Comparison of ENCODE assay signal across 29 cellular contexts in the genomic region with DNA sequence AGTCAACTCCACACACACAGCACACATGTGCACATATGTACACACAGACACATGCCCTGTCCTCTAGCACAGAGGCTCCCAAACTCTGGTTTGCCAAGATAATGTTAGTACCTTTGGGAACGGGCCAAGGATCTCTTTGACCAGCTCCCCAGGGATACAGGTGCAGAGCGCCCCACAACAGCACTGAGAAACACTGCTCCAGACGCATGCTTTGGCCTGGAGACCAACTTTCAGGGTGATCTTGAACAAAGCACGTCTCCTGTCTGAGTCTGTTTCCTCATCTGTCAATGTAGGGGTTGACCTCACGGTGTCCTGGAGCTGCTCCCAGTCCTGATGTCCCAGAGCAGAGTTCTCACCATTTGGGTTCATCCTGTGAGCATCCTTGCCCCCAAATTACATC. TPM values are rescaled to one million over a fixed set of nuclear protein-coding genes. Genes with fewer than 3 reads are reported as not detected.
"Had no signal": no experiment of that assay in that cellular context is flagged by ENCODE, and none has a peak within 500 bp of the region (broad histone marks: within the 10 kb centered on the region; RNA-seq: fewer than 3 reads in every experiment).

No MANE protein-coding gene starts in this region.

- H3K4me3 ChIP-seq: adrenal gland, Peyer's patch had no signal

- H3K36me3 Mint-ChIP-seq: activated CD8-positive, alpha-beta memory T cell treated with anti-CD3 and anti-CD28 coated beads, Interleukin-2, amount 10 ng/mL, durations not matched to agents 7 days and 5 days; activated naive CD8-positive, alpha-beta T cell treated with anti-CD3 and anti-CD28 coated beads, Interleukin-2, amount 10 ng/mL, durations not matched to agents 7 days and 5 days had no signal

- H3K9me3 ChIP-seq: adrenal gland, Peyer's patch had no signal

- H3K9me3 Mint-ChIP-seq: activated B cell treated with CpG ODN at 0.5 μM for 24 hours; activated CD4-positive, alpha-beta T cell treated with anti-CD3 and anti-CD28 coated beads, Interleukin-2, amount 10 ng/mL, durations not matched to agents 24 days and 14 days; activated naive CD8-positive, alpha-beta T cell treated with anti-CD3 and anti-CD28 coated beads, Interleukin-2, amount 10 ng/mL, durations not matched to agents 7 days and 5 days; activated T-helper 17 cell treated with anti-CD3 and anti-CD28 coated beads, Interleukin-2, amount 50 U/mL, for 72 hours; T-helper 1 cell treated with Interleukin-12 subunit alpha and Interleukin-12 subunit beta and Interleukin-4 antibody, amounts not matched to agents 30 μg/mL and 1 μg/mL, for 36 hours had no signal

- H3K27ac ChIP-seq: adrenal gland, Peyer's patch, RWPE1 had no signal

- H3K27me3 ChIP-seq: adrenal gland, Peyer's patch had no signal

- H3K4me3 Mint-ChIP-seq: activated B cell treated with CpG ODN at 0.5 μM for 24 hours; activated CD4-positive, alpha-beta T cell treated with anti-CD3 and anti-CD28 coated beads, Interleukin-2, amount 10 ng/mL, durations not matched to agents 24 days and 14 days; activated CD8-positive, alpha-beta memory T cell treated with anti-CD3 and anti-CD28 coated beads, Interleukin-2, amount 10 ng/mL, durations not matched to agents 7 days and 5 days; activated naive CD8-positive, alpha-beta T cell treated with anti-CD3 and anti-CD28 coated beads, Interleukin-2, amount 10 ng/mL, durations not matched to agents 7 days and 5 days; activated T-helper 17 cell treated with anti-CD3 and anti-CD28 coated beads, Interleukin-2, amount 50 U/mL, for 72 hours; T-helper 1 cell treated with Interleukin-12 subunit alpha and Interleukin-12 subunit beta and Interleukin-4 antibody, amounts not matched to agents 30 μg/mL and 1 μg/mL, for 36 hours had no signal

- H3K27me3 Mint-ChIP-seq: activated B cell treated with CpG ODN at 0.5 μM for 24 hours; activated CD8-positive, alpha-beta memory T cell treated with anti-CD3 and anti-CD28 coated beads, Interleukin-2, amount 10 ng/mL, durations not matched to agents 7 days and 5 days; activated T-helper 17 cell treated with anti-CD3 and anti-CD28 coated beads, Interleukin-2, amount 50 U/mL, for 72 hours had no signal

- H3K4me1 Mint-ChIP-seq: activated CD4-positive, alpha-beta T cell treated with anti-CD3 and anti-CD28 coated beads, Interleukin-2, amount 10 ng/mL, durations not matched to agents 24 days and 14 days; activated T-helper 17 cell treated with anti-CD3 and anti-CD28 coated beads, Interleukin-2, amount 50 U/mL, for 72 hours had no signal

- H3K36me3 ChIP-seq: adrenal gland, Peyer's patch had no signal

- ATAC-seq: activated CD8-positive, alpha-beta memory T cell treated with anti-CD3 and anti-CD28 coated beads, Interleukin-2, amount 10 ng/mL, durations not matched to agents 7 days and 5 days; activated T-helper 17 cell treated with anti-CD3 and anti-CD28 coated beads, Interleukin-2, amount 50 U/mL, for 72 hours had no signal

- H3K27ac Mint-ChIP-seq: activated B cell treated with CpG ODN at 0.5 μM for 24 hours; activated CD4-positive, alpha-beta T cell treated with anti-CD3 and anti-CD28 coated beads, Interleukin-2, amount 10 ng/mL, durations not matched to agents 24 days and 14 days; activated CD8-positive, alpha-beta memory T cell treated with anti-CD3 and anti-CD28 coated beads, Interleukin-2, amount 10 ng/mL, durations not matched to agents 7 days and 5 days; activated naive CD8-positive, alpha-beta T cell treated with anti-CD3 and anti-CD28 coated beads, Interleukin-2, amount 10 ng/mL, durations not matched to agents 7 days and 5 days; activated T-helper 17 cell treated with anti-CD3 and anti-CD28 coated beads, Interleukin-2, amount 50 U/mL, for 72 hours; T-helper 1 cell treated with Interleukin-12 subunit alpha and Interleukin-12 subunit beta and Interleukin-4 antibody, amounts not matched to agents 30 μg/mL and 1 μg/mL, for 36 hours had no signal

- DNase-seq: activated B cell treated with CpG ODN at 0.5 μM for 24 hours; activated CD4-positive, alpha-beta T cell treated with anti-CD3 and anti-CD28 coated beads for 1 hour; activated CD4-positive, alpha-beta T cell treated with anti-CD3 and anti-CD28 coated beads, Interleukin-2, amount 10 ng/mL, durations not matched to agents 24 days and 14 days; activated CD4-positive, alpha-beta T cell treated with anti-CD3 and anti-CD28 coated beads, Interleukin-2, amount 50 U/mL, for 48 hours; activated CD8-positive, alpha-beta memory T cell treated with anti-CD3 and anti-CD28 coated beads, Interleukin-2, amount 10 ng/mL, durations not matched to agents 7 days and 5 days; activated naive CD4-positive, alpha-beta T cell treated with anti-CD3 and anti-CD28 coated beads, Interleukin-2, amount 50 U/mL, for 16 hours; activated naive CD8-positive, alpha-beta T cell treated with anti-CD3 and anti-CD28 coated beads, Interleukin-2, amount 10 ng/mL, durations not matched to agents 7 days and 5 days; activated T-cell treated with anti-CD3 and anti-CD28 coated beads for 4 hours; activated T-cell treated with anti-CD3 and anti-CD28 coated beads, Interleukin-2, amount 50 U/mL, for 48 hours; adrenal gland; anterior cingulate cortex; caudate nucleus; Kasumi-1; KBM-7; NCI-H1417; NCI-H2029; NCI-H2107; NCI-H2171 treated with DMSO at 0.1 percent for 48 hours; NCI-H226; NCI-H510A treated with DMSO at 0.1 percent for 48 hours; NCI-H69; NK-92 treated with Interleukin-12 subunit alpha and Interleukin-12 subunit beta, amount 100 ng/mL, for 24 hours; SHP77 treated with DMSO at 0.1 percent for 48 hours had no signal

- H3K4me1 ChIP-seq: adrenal gland, Peyer's patch had no signal

RNA-seq across cellular contexts. Expression of gene SKOR1, which starts 15.9 kb away (rescaled TPM):
- total RNA-seq: SK-MEL-5 had no signal

RNA-seq across cellular contexts. Expression of gene RNU6-1, which starts 30.4 kb away (rescaled TPM):
- total RNA-seq: activated B cell treated with CpG ODN at 0.5 μM for 24 hours; activated CD4-positive, alpha-beta T cell treated with anti-CD3 and anti-CD28 coated beads, Interleukin-2, amount 10 ng/mL, durations not matched to agents 24 days and 14 days; activated CD8-positive, alpha-beta memory T cell treated with anti-CD3 and anti-CD28 coated beads, Interleukin-2, amount 10 ng/mL, durations not matched to agents 7 days and 5 days; activated naive CD8-positive, alpha-beta T cell treated with anti-CD3 and anti-CD28 coated beads, Interleukin-2, amount 10 ng/mL, durations not matched to agents 7 days and 5 days; activated T-helper 17 cell treated with anti-CD3 and anti-CD28 coated beads, Interleukin-2, amount 50 U/mL, for 72 hours; adrenal gland; chondrocyte; Peyer's patch; SK-MEL-5 had no signal
- polyA plus RNA-seq: adrenal gland had no signal
